8 cellular contexts compared by ENCODE assay signal in the genomic region with DNA sequence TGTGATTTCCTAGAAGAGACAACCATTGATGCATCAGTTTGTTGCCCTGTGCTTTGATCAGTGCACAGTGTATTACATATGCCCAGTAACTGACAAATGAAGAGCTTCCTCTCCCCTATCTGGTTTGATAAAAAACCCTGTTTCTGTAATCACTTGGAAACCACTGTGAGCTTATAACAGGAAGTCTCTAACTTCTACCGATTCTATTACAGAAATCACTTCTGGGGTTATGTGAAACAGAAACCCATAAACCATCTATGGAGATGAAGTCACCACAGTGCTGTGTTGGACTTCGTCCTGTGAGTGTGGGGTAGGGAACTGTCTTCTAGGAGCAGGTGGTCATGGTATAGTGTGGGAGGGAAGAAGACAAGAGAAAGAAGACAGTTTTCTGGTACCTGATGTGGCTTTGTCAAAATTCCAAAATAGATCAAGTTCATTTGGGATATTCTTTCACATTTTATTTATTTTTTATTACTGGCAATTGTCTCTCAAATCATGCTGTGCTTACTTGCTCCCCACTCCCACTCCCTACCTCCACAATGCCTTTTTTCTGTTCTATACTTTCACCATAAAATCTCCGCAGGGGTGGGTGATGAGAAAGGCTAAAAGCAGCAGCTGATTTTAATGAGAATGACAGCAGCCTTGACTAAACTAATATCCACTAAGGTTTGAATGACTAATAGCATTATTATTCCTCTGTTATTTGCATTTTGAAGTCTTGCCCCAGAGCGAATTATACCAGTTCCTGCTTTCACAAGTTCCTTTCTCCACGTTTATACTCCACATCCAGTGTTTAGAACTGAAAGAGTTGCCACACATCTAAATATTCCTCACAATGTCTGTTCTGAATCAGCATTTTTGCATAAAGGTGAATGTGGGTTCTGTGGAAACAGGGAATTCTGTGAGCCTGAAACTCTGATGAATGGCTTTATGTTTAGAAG. TPM values are rescaled to one million over a fixed set of nuclear protein-coding genes. Genes with fewer than 3 reads are reported as not detected.
DNase-seq lines count a peak whose midpoint lies in the region; ATAC-seq and TF ChIP-seq lines count a peak whose summit lies in the region.

No MANE protein-coding gene starts in this region.

- H3K4me1 Mint-ChIP-seq in activated naive CD8-positive, alpha-beta T cell treated with anti-CD3 and anti-CD28 coated beads, Interleukin-2, amount 50 U/mL, for 24 hours = no peaks in the 10 kb centered on the region
- no peaks in the 10 kb centered on the region for H3K4me1 Mint-ChIP-seq in stimulated activated naive CD8-positive, alpha-beta T cell treated with anti-CD3 and anti-CD28 coated beads, Interleukin-15, amount 100 ng/mL, for 72 hours

- in situ Hi-C loops in GM13976 (cut with MboI; ENCODE audit: low sequenced_read_pairs, unreplicated experiment) = no loop called here

- H3K36me3 ChIP-seq in NT2/D1 (ENCODE audit: insufficient read depth, insufficient read length, low read length) (no peaks in the 10 kb centered on the region), kidney epithelial cell (ENCODE audit: control insufficient read depth, insufficient read depth, low read length) (no peaks in the 10 kb centered on the region)

- no peaks in the 10 kb centered on the region for H3K36me3 Mint-ChIP-seq in activated naive CD8-positive, alpha-beta T cell treated with anti-CD3 and anti-CD28 coated beads, Interleukin-2, amount 50 U/mL, for 24 hours (ENCODE audit: low read depth)

- H3K27me3 Mint-ChIP-seq in activated naive CD8-positive, alpha-beta T cell treated with anti-CD3 and anti-CD28 coated beads, Interleukin-2, amount 50 U/mL, for 24 hours = peaks cover 2% of the 10 kb centered on the region
- H3K27me3 Mint-ChIP-seq in stimulated activated naive CD8-positive, alpha-beta T cell treated with anti-CD3 and anti-CD28 coated beads, Interleukin-15, amount 100 ng/mL, for 72 hours = no peaks in the 10 kb centered on the region

- H3K4me3 ChIP-seq in NT2/D1 (ENCODE audit: insufficient read length, low read depth) (no peak overlapping the region), kidney epithelial cell (ENCODE audit: low read depth, low read length) (no peak overlapping the region)

- H3K4me3 Mint-ChIP-seq in activated naive CD8-positive, alpha-beta T cell treated with anti-CD3 and anti-CD28 coated beads, Interleukin-2, amount 50 U/mL, for 24 hours = no peak overlapping the region
- H3K4me3 Mint-ChIP-seq in stimulated activated naive CD8-positive, alpha-beta T cell treated with anti-CD3 and anti-CD28 coated beads, Interleukin-15, amount 100 ng/mL, for 72 hours = no peak overlapping the region

- H3K9ac ChIP-seq in NT2/D1 (ENCODE audit: insufficient read length, low read depth) = no peak overlapping the region

- ATAC-seq in GM18511 (IDR thresholded peaks at IDR 0.05; ENCODE audit: unreplicated experiment) (peak; percentile 96), HG02798 (IDR thresholded peaks at IDR 0.05; ENCODE audit: poor library complexity, unreplicated experiment) (peak; percentile 97)
- ATAC-seq in activated naive CD8-positive, alpha-beta T cell treated with anti-CD3 and anti-CD28 coated beads, Interleukin-2, amount 50 U/mL, for 24 hours = no peak
- ATAC-seq in stimulated activated naive CD8-positive, alpha-beta T cell treated with anti-CD3 and anti-CD28 coated beads, Interleukin-15, amount 100 ng/mL, for 72 hours = no peak

- no peak overlapping the region for H3K27ac Mint-ChIP-seq in activated naive CD8-positive, alpha-beta T cell treated with anti-CD3 and anti-CD28 coated beads, Interleukin-2, amount 50 U/mL, for 24 hours
- H3K27ac Mint-ChIP-seq in stimulated activated naive CD8-positive, alpha-beta T cell treated with anti-CD3 and anti-CD28 coated beads, Interleukin-15, amount 100 ng/mL, for 72 hours = no peak overlapping the region

- DNase-seq in NT2/D1 (ENCODE audit: low read depth, low spot score) (peak; percentile 11), kidney epithelial cell (ENCODE audit: low read depth) (peak; percentile 73), GM13976 (ENCODE audit: low spot score) (no peak), hippocampal formation (lab: John Stamatoyannopoulos, UW) (no peak)
- DNase-seq in activated naive CD8-positive, alpha-beta T cell treated with anti-CD3 and anti-CD28 coated beads, Interleukin-2, amount 50 U/mL, for 24 hours = no peak
- no peak for DNase-seq in stimulated activated naive CD8-positive, alpha-beta T cell treated with anti-CD3 and anti-CD28 coated beads, Interleukin-15, amount 100 ng/mL, for 72 hours

- H3K4me1 ChIP-seq in NT2/D1 (ENCODE audit: insufficient read depth, insufficient read length) = no peaks in the 10 kb centered on the region

- H3K27me3 ChIP-seq in NT2/D1 (ENCODE audit: insufficient read depth, insufficient read length) (no peaks in the 10 kb centered on the region), kidney epithelial cell (ENCODE audit: control insufficient read depth, insufficient read depth, low read length) (no peaks in the 10 kb centered on the region)

- TF ChIP-seq CTCF in kidney epithelial cell (IDR thresholded peaks at IDR 0.05; ENCODE audit: insufficient read depth, low read length, poor library complexity, severe bottlenecking) = no peak
- TF ChIP-seq CTCF in GM13976 (IDR thresholded peaks at IDR 0.05; ENCODE audit: borderline replicate concordance, control extremely low read depth, extremely low read depth, insufficient read depth, missing control alignments) = no peak

- peaks cover 6% of the 10 kb centered on the region; the same call in 1 of the 2 replicates for H3K9me3 ChIP-seq in NT2/D1 (ENCODE audit: insufficient read depth, low read length)

- H3K9me3 Mint-ChIP-seq in activated naive CD8-positive, alpha-beta T cell treated with anti-CD3 and anti-CD28 coated beads, Interleukin-2, amount 50 U/mL, for 24 hours = no peaks in the 10 kb centered on the region
- H3K9me3 Mint-ChIP-seq in stimulated activated naive CD8-positive, alpha-beta T cell treated with anti-CD3 and anti-CD28 coated beads, Interleukin-15, amount 100 ng/mL, for 72 hours = no peaks in the 10 kb centered on the region

RNA-seq across cellular contexts. Expression of a gene that starts 41.7 kb away (rescaled TPM):
- 231 and 259 TPM in 2 replicates for total RNA-seq in kidney epithelial cell

Comparison
In these comparisons a context has a peak if more than half of its experiments do, and no peak if none do; other contexts are left out.
1. ATAC-seq: peak in GM18511 (single experiment) and HG02798 (single experiment); none in activated naive CD8-positive, alpha-beta T cell treated with anti-CD3 and anti-CD28 coated beads, Interleukin-2, amount 50 U/mL, for 24 hours (single experiment) and stimulated activated naive CD8-positive, alpha-beta T cell treated with anti-CD3 and anti-CD28 coated beads, Interleukin-15, amount 100 ng/mL, for 72 hours (single experiment).
2. DNase-seq: peak in NT2/D1 (single experiment) and kidney epithelial cell (single experiment); none in GM13976 (single experiment), hippocampal formation (0 of 2), activated naive CD8-positive, alpha-beta T cell treated with anti-CD3 and anti-CD28 coated beads, Interleukin-2, amount 50 U/mL, for 24 hours (single experiment) and stimulated activated naive CD8-positive, alpha-beta T cell treated with anti-CD3 and anti-CD28 coated beads, Interleukin-15, amount 100 ng/mL, for 72 hours (0 of 2).